8 cellular contexts compared by ENCODE assay signal in the genomic region with DNA sequence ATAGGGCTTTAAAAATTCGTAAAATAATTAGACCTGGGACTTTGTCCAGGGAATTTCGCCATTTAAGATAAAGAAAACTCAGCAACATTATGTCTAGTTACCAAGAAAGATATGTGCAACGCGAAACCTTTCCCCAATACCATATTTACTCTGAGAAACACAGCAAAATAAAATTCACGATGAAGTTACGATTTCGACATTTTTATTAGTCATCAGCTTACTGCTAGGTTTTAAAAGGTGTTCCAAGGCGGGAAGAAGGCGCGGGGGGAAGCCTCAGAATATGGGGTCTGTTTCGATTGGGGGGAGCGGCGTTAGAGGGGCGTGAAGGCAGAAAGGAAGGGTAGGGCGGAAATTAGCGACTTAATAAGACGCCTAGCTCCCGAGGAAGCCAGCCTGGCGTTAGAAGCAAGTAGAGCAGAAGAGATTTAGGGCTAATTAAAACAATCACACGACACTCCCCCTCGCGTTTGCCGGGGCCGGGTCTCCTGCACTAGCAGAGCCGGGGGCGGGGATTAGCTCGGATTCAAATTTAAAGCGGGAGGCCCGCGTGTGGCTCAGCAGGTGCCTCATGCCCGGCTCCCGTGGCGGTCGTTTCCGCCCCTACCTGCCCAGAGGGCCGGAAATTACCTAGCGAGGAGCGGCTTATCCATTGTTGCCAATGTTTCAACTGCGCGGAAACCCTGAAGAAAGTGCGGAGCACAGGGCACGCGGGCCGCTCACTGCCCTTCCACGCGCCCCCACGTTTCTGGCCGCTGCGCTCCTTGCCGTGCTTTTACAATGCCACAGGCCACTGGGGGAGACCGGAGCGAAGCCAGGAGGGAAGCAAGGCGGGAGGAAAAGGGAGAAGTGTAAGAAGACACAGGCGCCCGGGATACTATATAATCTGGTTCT. TPM values are rescaled to one million over a fixed set of nuclear protein-coding genes. Genes with fewer than 3 reads are reported as not detected.
DNase-seq lines count a peak whose midpoint lies in the region; ATAC-seq and TF ChIP-seq lines count a peak whose summit lies in the region.

No MANE protein-coding gene starts in this region.

- ATAC-seq in HG02588 (IDR thresholded peaks at IDR 0.05; ENCODE audit: unreplicated experiment) (peak; percentile 26), thoracic aorta (ENCODE audit: insufficient number of reproducible peaks, low FRiP score, low read depth) (peak; percentile 4)

- peaks cover 5% of the 10 kb centered on the region for H3K36me3 Mint-ChIP-seq in glutamatergic neuron (ENCODE audit: unreplicated experiment)
- no peaks in the 10 kb centered on the region for H3K36me3 Mint-ChIP-seq in osteocyte (ENCODE audit: unreplicated experiment)

- peaks cover 6 to 34% of the 10 kb centered on the region in 2 donors for H3K4me1 ChIP-seq in thoracic aorta (ENCODE audit: control insufficient read depth in 1 of 2, low read depth in 2 of 2)

- H3K9me3 ChIP-seq in thoracic aorta: no peaks in the 10 kb centered on the region

- H3K27me3 ChIP-seq in thoracic aorta (replicated peaks; ENCODE audit: insufficient read depth): no peaks in the 10 kb centered on the region

- no peak for TF ChIP-seq CTCF in GM10248 (IDR thresholded peaks at IDR 0.05; ENCODE audit: control extremely low read depth, extremely low read depth, low read depth, missing control alignments)
- no peak for TF ChIP-seq CTCF in glutamatergic neuron (IDR thresholded peaks at IDR 0.05; ENCODE audit: partially characterized antibody, unreplicated experiment)
- peak; percentile 20 for TF ChIP-seq CTCF in osteocyte (IDR thresholded peaks at IDR 0.05)
- no peak for TF ChIP-seq CTCF in thoracic aorta (IDR thresholded peaks at IDR 0.05)

- H3K36me3 ChIP-seq in thoracic aorta: no peaks in the 10 kb centered on the region

- peak overlapping the region; percentile 96 for H3K4me3 Mint-ChIP-seq in glutamatergic neuron (ENCODE audit: unreplicated experiment)
- H3K4me3 Mint-ChIP-seq in osteocyte (ENCODE audit: unreplicated experiment): peak overlapping the region; percentile 93

- peak overlapping the region; percentile 88 for H3K27ac Mint-ChIP-seq in glutamatergic neuron (ENCODE audit: unreplicated experiment)
- peak overlapping the region; percentile 73 for H3K27ac Mint-ChIP-seq in osteocyte (ENCODE audit: unreplicated experiment)

- H3K9me3 Mint-ChIP-seq in glutamatergic neuron (ENCODE audit: unreplicated experiment) (peaks cover 12% of the 10 kb centered on the region), osteocyte (ENCODE audit: unreplicated experiment) (peaks cover 11% of the 10 kb centered on the region)

- POLR2A ChIA-PET in GM10248 (lab: Yijun Ruan, JAX): interaction anchor here (0.6 to 1.4 kb wide), 10 partner anchors 8 to 1589 kb away, joined by 3 to 7 read pairs (median 3); a partner anchor contains a TSS

- CTCF ChIA-PET in GM10248 (lab: Yijun Ruan, JAX): interaction anchor here (0.6 to 3.7 kb wide), 54 partner anchors 9 to 863 kb away, joined by 3 to 34 read pairs (median 3); a partner anchor contains a TSS

- H3K4me3 ChIP-seq in thoracic aorta: peak overlapping the region; percentile 91

- H3K27ac ChIP-seq in thoracic aorta: peak overlapping the region; percentile 49 to 63

- DNase-seq in GM10248 (ENCODE audit: extremely low spot score) (peak; percentile 72), NCI-H1048 (lab: John Stamatoyannopoulos, UW) (peak; percentile 98), SK-N-DZ (ENCODE audit: low spot score) (peak; percentile 84), glutamatergic neuron (peak; percentile 88), osteocyte (ENCODE audit: extremely low spot score, unreplicated experiment) (peak; percentile 90), thoracic aorta (ENCODE audit: low spot score) (peak; percentile 65)
- peak; percentile 94 for DNase-seq in activated naive CD4-positive, alpha-beta T cell treated with anti-CD3 and anti-CD28 coated beads, Interleukin-2, amount 50 U/mL, for 16 hours

- H3K4me1 Mint-ChIP-seq in glutamatergic neuron (ENCODE audit: low read depth, unreplicated experiment): peaks cover 18% of the 10 kb centered on the region
- peaks cover 31% of the 10 kb centered on the region for H3K4me1 Mint-ChIP-seq in osteocyte (ENCODE audit: unreplicated experiment)

- H3K27me3 Mint-ChIP-seq in glutamatergic neuron (ENCODE audit: unreplicated experiment): peaks cover 15% of the 10 kb centered on the region
- H3K27me3 Mint-ChIP-seq in osteocyte (ENCODE audit: unreplicated experiment): no peaks in the 10 kb centered on the region

RNA-seq across cellular contexts. Expression of a gene that starts 0.8 kb away (rescaled TPM):
- polyA plus RNA-seq in SK-N-DZ (2014; cell fraction: cytosol; rRNA removed): 9.5 and 11.5 TPM in 2 replicates
- polyA plus RNA-seq in SK-N-DZ (2014; cell fraction: nucleus; rRNA removed): 5.9 and 9.3 TPM in 2 replicates
- 37.7 TPM for total RNA-seq in glutamatergic neuron (ENCODE audit: unreplicated experiment)
- total RNA-seq in osteocyte: 15.3 and 17.9 TPM in 2 replicates
- 10 to 100 TPM; 15.3 to 25.5 TPM for total RNA-seq in thoracic aorta

Comparison
In these comparisons a context has a peak if more than half of its experiments do, and no peak if none do; other contexts are left out.
1. Peak in every context shown above with its lines: DNase-seq, ATAC-seq, H3K4me3 ChIP-seq and H3K27ac ChIP-seq.